In the genomic region with DNA sequence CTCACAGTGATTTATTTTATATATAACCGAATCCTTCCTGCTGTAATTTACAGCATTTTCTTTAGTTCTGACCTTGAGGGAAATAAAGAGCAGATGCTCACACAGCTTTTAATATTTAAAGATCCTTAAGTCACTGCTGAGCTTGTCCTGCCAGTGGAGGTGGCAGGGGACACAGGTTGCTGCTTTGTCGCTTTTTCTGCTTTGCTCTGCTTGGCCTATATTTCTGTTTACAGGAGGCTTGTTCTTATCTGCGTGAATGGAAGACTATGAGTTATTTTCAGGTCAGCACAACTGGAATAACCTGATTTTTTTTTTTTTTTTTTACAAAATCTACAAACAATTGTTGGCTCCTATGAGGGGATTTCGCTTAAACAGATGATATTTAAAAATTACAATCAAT, we compare ENCODE assay signal across 22 cellular contexts. TPM values are rescaled to one million over a fixed set of nuclear protein-coding genes. Genes with fewer than 3 reads are reported as not detected.
DNase-seq lines count a peak whose midpoint lies in the region; ATAC-seq and TF ChIP-seq lines count a peak whose summit lies in the region.
"Had no signal": no experiment of that assay in that cellular context is flagged by ENCODE, and none has a peak within 500 bp of the region (broad histone marks: within the 10 kb centered on the region; RNA-seq: fewer than 3 reads in every experiment).

No MANE protein-coding gene starts in this region.

- no peaks in the 10 kb centered on the region for H3K9me3 ChIP-seq in CD4-positive, alpha-beta memory T cell (ENCODE audit: control insufficient read depth in 1 of 2, low read length in 2 of 2)
- H3K9me3 ChIP-seq: adrenal gland, colonic mucosa, mucosa of descending colon, spleen had no signal

- TF ChIP-seq CTCF in activated CD8-positive, alpha-beta T cell treated with anti-CD3 and anti-CD28 coated beads for 36 hours (IDR thresholded peaks at IDR 0.05): no peak
- TF ChIP-seq CTCF in mesothelial cell of epicardium (IDR thresholded peaks at IDR 0.05; ENCODE audit: unreplicated experiment): no peak

- H3K4me3 Mint-ChIP-seq in CD4-positive, alpha-beta memory T cell: peak overlapping the region; percentile 93 to 98 (median 96)
- peak overlapping the region; percentile 90 for H3K4me3 Mint-ChIP-seq in activated CD8-positive, alpha-beta T cell treated with anti-CD3 and anti-CD28 coated beads for 36 hours
- peak overlapping the region; percentile 43 for H3K4me3 Mint-ChIP-seq in mesothelial cell of epicardium
- H3K4me3 Mint-ChIP-seq: B cell had no signal

- peaks cover 0 to 2% (median 0%) of the 10 kb centered on the region in 8 donors for H3K9me3 Mint-ChIP-seq in CD4-positive, alpha-beta memory T cell
- H3K9me3 Mint-ChIP-seq in activated CD8-positive, alpha-beta T cell treated with anti-CD3 and anti-CD28 coated beads for 36 hours: no peaks in the 10 kb centered on the region
- H3K9me3 Mint-ChIP-seq in mesothelial cell of epicardium: no peaks in the 10 kb centered on the region

- peak overlapping the region; percentile 46 for H3K27ac ChIP-seq in CD4-positive, alpha-beta memory T cell (ENCODE audit: low read depth, low read length)
- H3K27ac ChIP-seq: 22Rv1, adrenal gland, colonic mucosa had no signal

- H3K4me1 Mint-ChIP-seq in CD4-positive, alpha-beta memory T cell: peaks cover 59 to 95% (median 73%) of the 10 kb centered on the region in 4 donors
- H3K4me1 Mint-ChIP-seq in activated CD8-positive, alpha-beta T cell treated with anti-CD3 and anti-CD28 coated beads for 36 hours (ENCODE audit: low read depth): peaks cover 80% of the 10 kb centered on the region
- H3K4me1 Mint-ChIP-seq in mesothelial cell of epicardium: peaks cover 51% of the 10 kb centered on the region

- peaks cover 15 to 32% of the 10 kb centered on the region in 2 donors for H3K36me3 Mint-ChIP-seq in CD4-positive, alpha-beta memory T cell
- H3K36me3 Mint-ChIP-seq in activated CD8-positive, alpha-beta T cell treated with anti-CD3 and anti-CD28 coated beads for 36 hours (ENCODE audit: low read depth): peaks cover 53% of the 10 kb centered on the region
- H3K36me3 Mint-ChIP-seq in mesothelial cell of epicardium: peaks cover 15% of the 10 kb centered on the region

- peaks cover 76% of the 10 kb centered on the region for H3K4me1 ChIP-seq in CD4-positive, alpha-beta memory T cell (ENCODE audit: insufficient read depth, low read length)
- H3K4me1 ChIP-seq: colonic mucosa had no signal

- CTCF ChIA-PET in CD4-positive, alpha-beta memory T cell (lab: Charles Lee; ENCODE audit: partially characterized antibody): interaction anchor here (0.7 to 11.8 kb wide), 10 partner anchors 6 to 770 kb away, joined by 3 to 313 read pairs (median 4); a partner anchor contains a TSS
- CTCF ChIA-PET in activated CD8-positive, alpha-beta T cell treated with anti-CD3 and anti-CD28 coated beads for 36 hours (lab: Charles Lee): interaction anchor here (0.6 to 10.5 kb wide), 6 partner anchors 7 to 210 kb away, joined by 3 to 185 read pairs (median 5); a partner anchor contains a TSS

- POLR2A ChIA-PET in CD4-positive, alpha-beta memory T cell (lab: Charles Lee; ENCODE audit: partially characterized antibody): interaction anchor here (0.7 to 6.5 kb wide), 4 partner anchors 7 to 143 kb away, joined by 3 to 145 read pairs (median 4); no protein-coding TSS in a partner anchor
- POLR2A ChIA-PET in activated CD8-positive, alpha-beta T cell treated with anti-CD3 and anti-CD28 coated beads for 36 hours (lab: Charles Lee): interaction anchor here (1.0 to 2.5 kb wide), 5 partner anchors 9 to 96 kb away, joined by 3 to 7 read pairs (median 3); no protein-coding TSS in a partner anchor

- no peaks in the 10 kb centered on the region for H3K27me3 Mint-ChIP-seq in CD4-positive, alpha-beta memory T cell
- H3K27me3 Mint-ChIP-seq in activated CD8-positive, alpha-beta T cell treated with anti-CD3 and anti-CD28 coated beads for 36 hours: no peaks in the 10 kb centered on the region
- H3K27me3 Mint-ChIP-seq in mesothelial cell of epicardium (ENCODE audit: low read depth): no peaks in the 10 kb centered on the region
- H3K27me3 Mint-ChIP-seq: B cell had no signal

- DNase-seq in NCI-H82 treated with DMSO at 0.1 percent for 48 hours (lab: John Stamatoyannopoulos, UW; ENCODE audit: unreplicated experiment) (peak; percentile 46), NCI-H82 (lab: John Stamatoyannopoulos, UW) (no peak), mesothelial cell of epicardium (ENCODE audit: low spot score in 2 of 2, unreplicated experiment in 2 of 2) (no peak), Ammon's horn (ENCODE audit: low spot score) (no peak), NCI-H187 (lab: John Stamatoyannopoulos, UW) (no peak), NOMO-1 (lab: John Stamatoyannopoulos, UW; ENCODE audit: unreplicated experiment in 2 of 2) (no peak)
- no peak for DNase-seq in CD4-positive, alpha-beta memory T cell
- DNase-seq in activated CD8-positive, alpha-beta T cell treated with anti-CD3 and anti-CD28 coated beads for 36 hours: no peak
- DNase-seq: activated CD8-positive, alpha-beta memory T cell treated with anti-CD3 and anti-CD28 coated beads, Interleukin-2, amount 50 U/mL, for 48 hours; adrenal gland; Calu3; colonic mucosa; EL; KG1; mucosa of descending colon; MV-4-11; NCI-H1694 treated with DMSO at 0.1 percent for 48 hours; NCI-H446; spleen; T1000 had no signal

- intact Hi-C loops in CD4-positive, alpha-beta memory T cell (cut with micrococcal nuclease): loop anchor here (2.0 to 10.0 kb wide), 3 partner anchors 209 to 667 kb away; a partner anchor contains a TSS
- intact Hi-C loops in activated CD8-positive, alpha-beta T cell treated with anti-CD3 and anti-CD28 coated beads for 36 hours (cut with micrococcal nuclease): no loop called here

- no peaks in the 10 kb centered on the region for H3K27me3 ChIP-seq in CD4-positive, alpha-beta memory T cell (ENCODE audit: insufficient read depth, low read length)
- H3K27me3 ChIP-seq: adrenal gland, colonic mucosa, spleen had no signal

- H3K36me3 ChIP-seq in CD4-positive, alpha-beta memory T cell (ENCODE audit: insufficient read depth, low read length): no peaks in the 10 kb centered on the region
- H3K36me3 ChIP-seq: adrenal gland, colonic mucosa had no signal

- H3K4me3 ChIP-seq in CD4-positive, alpha-beta memory T cell (ENCODE audit: low read length in 2 of 2): peak overlapping the region; percentile 3 to 39
- H3K4me3 ChIP-seq: adrenal gland, colonic mucosa, mucosa of descending colon had no signal

- peak overlapping the region; percentile 78 to 96 (median 92) for H3K27ac Mint-ChIP-seq in CD4-positive, alpha-beta memory T cell
- H3K27ac Mint-ChIP-seq in activated CD8-positive, alpha-beta T cell treated with anti-CD3 and anti-CD28 coated beads for 36 hours: peak overlapping the region; percentile 99
- peak overlapping the region; percentile 79 for H3K27ac Mint-ChIP-seq in mesothelial cell of epicardium
- H3K27ac Mint-ChIP-seq: B cell had no signal

- ATAC-seq in activated CD8-positive, alpha-beta T cell treated with anti-CD3 and anti-CD28 coated beads for 36 hours: no peak
- ATAC-seq: mucosa of descending colon had no signal

RNA-seq across cellular contexts. Expression of a gene that starts 2.3 kb away (rescaled TPM):
- total RNA-seq in CD4-positive, alpha-beta memory T cell: 10 to 100 TPM; 44.8 to 48.7 TPM
- 10 to 100 TPM; 53.3 to 54.0 TPM for polyA plus RNA-seq in CD4-positive, alpha-beta memory T cell
- total RNA-seq in activated CD8-positive, alpha-beta T cell treated with anti-CD3 and anti-CD28 coated beads for 36 hours: 10 to 100 TPM; 20.6 to 23.5 TPM
- 1.5 to 1.7 TPM (median 1.7 TPM) in 3 replicates for total RNA-seq in mesothelial cell of epicardium

Comparison
In these comparisons a context has a peak if more than half of its experiments do, and no peak if none do; other contexts are left out.
1. H3K4me3 Mint-ChIP-seq: peak in every context shown above with its lines; median percentile 96 in CD4-positive, alpha-beta memory T cell; 90 in activated CD8-positive, alpha-beta T cell treated with anti-CD3 and anti-CD28 coated beads for 36 hours; 43 in mesothelial cell of epicardium.